ENCODE assay signal across 19 cellular contexts in genomic region chr21:43596616-43597015, GRCh38.
A peak's percentile ranks its signal among the peaks of the same experiment; 100 is the strongest.
DNase-seq lines count a peak whose midpoint lies in the region; ATAC-seq and TF ChIP-seq lines count a peak whose summit lies in the region.
"Had no signal": no experiment of that assay in that cellular context is flagged by ENCODE, and none has a peak within 500 bp of the region (broad histone marks: within the 10 kb centered on the region; RNA-seq: fewer than 3 reads in every experiment).

No MANE protein-coding gene starts in this region.

- H3K9me3 ChIP-seq in SK-N-SH (no peaks in the 10 kb centered on the region), adrenal gland (replicated peaks in 1 of 3) (no peaks in the 10 kb centered on the region), mesenchymal stem cell (ENCODE audit: control insufficient read depth, low read length) (no peaks in the 10 kb centered on the region), smooth muscle cell (replicated peaks; ENCODE audit: low read depth) (no peaks in the 10 kb centered on the region), ovary (no peaks in the 10 kb centered on the region)

- H3K9ac ChIP-seq in SK-N-SH (peak overlapping the region; percentile 23; the same call in 1 of the 2 replicates), mesenchymal stem cell (ENCODE audit: low read length) (no peak overlapping the region), smooth muscle cell (ENCODE audit: low read depth) (no peak overlapping the region)

- no peak overlapping the region for H2BK120ac ChIP-seq in mesenchymal stem cell (ENCODE audit: low read depth, low read length)

- peak overlapping the region; percentile 92 for H2AK5ac ChIP-seq in mesenchymal stem cell (ENCODE audit: low read length, severe bottlenecking)

- no peak overlapping the region for H3K14ac ChIP-seq in mesenchymal stem cell (ENCODE audit: low read length in 2 of 2)

- no peaks in the 10 kb centered on the region for H3K9me3 Mint-ChIP-seq in immature natural killer cell
- H3K9me3 Mint-ChIP-seq: CD4-positive, alpha-beta memory T cell had no signal

- H3K4me3 ChIP-seq in SK-N-SH (ENCODE audit: low read depth in 2 of 2, low read length in 1 of 2) (no peak overlapping the region), adrenal gland (no peak overlapping the region), mesenchymal stem cell (ENCODE audit: insufficient read depth in 1 of 2, low read depth in 1 of 2, low read length in 2 of 2) (no peak overlapping the region), smooth muscle cell (no peak overlapping the region), ovary (no peak overlapping the region)

- H2AFZ ChIP-seq in SK-N-SH (ENCODE audit: low read depth) (no peak overlapping the region), mesenchymal stem cell (ENCODE audit: low read depth, low read length) (no peak overlapping the region), smooth muscle cell (ENCODE audit: low read depth) (no peak overlapping the region)

- H3K79me1 ChIP-seq in mesenchymal stem cell (replicated peaks; ENCODE audit: low read length, poor library complexity, severe bottlenecking), result no peaks in the 10 kb centered on the region

- H3K4me2 ChIP-seq in SK-N-SH (no peak overlapping the region), mesenchymal stem cell (ENCODE audit: low read length, poor library complexity, severe bottlenecking) (no peak overlapping the region), smooth muscle cell (peak overlapping the region; percentile 59)

- H3K36me3 ChIP-seq in SK-N-SH (replicated peaks in 1 of 2; ENCODE audit: control insufficient read depth in 1 of 2, insufficient read depth in 2 of 2, low read length in 1 of 2) (no peaks in the 10 kb centered on the region), adrenal gland (replicated peaks in 1 of 2) (no peaks in the 10 kb centered on the region), mesenchymal stem cell (ENCODE audit: control insufficient read depth in 1 of 2, insufficient read depth in 2 of 2, low read depth in 1 of 2, low read length in 2 of 2) (no peaks in the 10 kb centered on the region), smooth muscle cell (ENCODE audit: low read depth) (no peaks in the 10 kb centered on the region), ovary (no peaks in the 10 kb centered on the region)

- H3K79me2 ChIP-seq in SK-N-SH (ENCODE audit: insufficient read depth), result no peaks in the 10 kb centered on the region; the same call in 1 of the 2 replicates
- no peaks in the 10 kb centered on the region for H3K79me2 ChIP-seq in smooth muscle cell (ENCODE audit: low read depth)

- H3K9me2 ChIP-seq in SK-N-SH, result no peaks in the 10 kb centered on the region

- H3K27ac ChIP-seq in SK-N-SH (ENCODE audit: low read depth in 2 of 2, low read length in 1 of 2) (peak overlapping the region in 1 of 2 experiments; percentile 89; a peak in 3 of 4 replicates), adrenal gland (peak overlapping the region in 1 of 5 donors; percentile 1), mesenchymal stem cell (ENCODE audit: low read length, poor library complexity, severe bottlenecking) (peak overlapping the region; percentile 72), smooth muscle cell (ENCODE audit: low read depth) (peak overlapping the region; percentile 96), ovary (no peak overlapping the region)
- H3K27ac ChIP-seq: 22Rv1 had no signal

- H3F3A ChIP-seq in SK-N-SH (replicated peaks; ENCODE audit: insufficient read depth) (peaks cover 31% of the 10 kb centered on the region), smooth muscle cell (ENCODE audit: low read depth) (peaks cover 46% of the 10 kb centered on the region)

- H3K4me1 ChIP-seq in SK-N-SH (ENCODE audit: control insufficient read depth in 1 of 2, insufficient read depth in 2 of 2, low read depth in 1 of 2, low read length in 1 of 2) (peaks cover 5 to 31% of the 10 kb centered on the region in 2 experiments), adrenal gland (replicated peaks in 1 of 2) (peaks cover 10 to 11% of the 10 kb centered on the region in 2 donors), mesenchymal stem cell (ENCODE audit: control insufficient read depth, insufficient read depth, low read depth, low read length) (peaks cover 14% of the 10 kb centered on the region), smooth muscle cell (ENCODE audit: low read depth) (peaks cover 20% of the 10 kb centered on the region), ovary (ENCODE audit: insufficient read depth) (peaks cover 2% of the 10 kb centered on the region)

- CTCF ChIA-PET in SK-N-SH (lab: Yijun Ruan, JAX), result interaction anchor here (2.2 kb wide), 1 partner anchor 15 kb away, joined by 9 read pairs; no protein-coding TSS in a partner anchor

- 87% methylated on average over 5 of the region's 5 CpGs for WGBS in SK-N-SH (ENCODE audit: low lambda C conversion rate)
- WGBS in adrenal gland, 4 donors, result 47 to 65% (median 52%) methylated on average over 5 of the region's 5 CpGs
- WGBS in mesenchymal stem cell, result 92% methylated on average over 5 of the region's 5 CpGs
- WGBS in smooth muscle cell (ENCODE audit: low lambda C conversion rate), result 81% methylated on average over 5 of the region's 5 CpGs
- WGBS in ovary, 3 donors, result 92 to 96% (median 96%) methylated on average over 5 of the region's 5 CpGs

- POLR2A ChIA-PET in SK-N-SH (lab: Yijun Ruan, JAX), result interaction anchor here (0.9 kb wide), 1 partner anchor 9 kb away, joined by 3 read pairs; no protein-coding TSS in a partner anchor

- peak overlapping the region; percentile 32 for H4K8ac ChIP-seq in mesenchymal stem cell (ENCODE audit: low read length)

- H3K4me1 Mint-ChIP-seq in immature natural killer cell, result peaks cover 18 to 27% of the 10 kb centered on the region in 2 donors
- H3K4me1 Mint-ChIP-seq: CD4-positive, alpha-beta memory T cell had no signal

- no peak for ATAC-seq in SK-N-SH treated with all-trans-retinoic acid at 6 μM for 48 hours
- ATAC-seq: HCT116, Right ventricle myocardium inferior had no signal

- DNase-seq in SK-N-SH, result no peak
- DNase-seq in adrenal gland, result peak in 6 of 7 donors; percentile 44 to 74 (median 63)
- DNase-seq in mesenchymal stem cell, result no peak
- no peak for DNase-seq in smooth muscle cell (lab: John Stamatoyannopoulos, UW; ENCODE audit: unreplicated experiment)
- DNase-seq in NCI-H345 treated with DMSO at 0.1 percent for 48 hours (lab: John Stamatoyannopoulos, UW; ENCODE audit: unreplicated experiment), result no peak
- DNase-seq in immature natural killer cell, result no peak
- DNase-seq in ovary, result no peak
- DNase-seq: CD4-positive, alpha-beta memory T cell; DMS79; KG1; NCI-H1417 treated with DMSO at 0.1 percent for 48 hours; NCI-H2029; NCI-H2171; NCI-H446 treated with DMSO at 0.1 percent for 48 hours; NK-92 treated with Interleukin-12 subunit alpha and Interleukin-12 subunit beta, amount 100 ng/mL, for 24 hours had no signal

- no peak overlapping the region for H2BK5ac ChIP-seq in mesenchymal stem cell (ENCODE audit: low read depth, low read length, poor library complexity, severe bottlenecking)

- H3K27me3 ChIP-seq in SK-N-SH (ENCODE audit: insufficient read depth), result no peaks in the 10 kb centered on the region
- no peaks in the 10 kb centered on the region for H3K27me3 ChIP-seq in adrenal gland
- peaks cover 0 to 10% of the 10 kb centered on the region in 2 experiments for H3K27me3 ChIP-seq in mesenchymal stem cell (ENCODE audit: control insufficient read depth in 1 of 2, insufficient read depth in 1 of 2, low read length in 2 of 2)
- H3K27me3 ChIP-seq in smooth muscle cell (ENCODE audit: low read depth), result no peaks in the 10 kb centered on the region
- no peaks in the 10 kb centered on the region for H3K27me3 ChIP-seq in ovary

- no peak for TF ChIP-seq RAD21 in SK-N-SH (IDR thresholded peaks at IDR 0.05; ENCODE audit: low read length)

- H3K27ac Mint-ChIP-seq in immature natural killer cell, result peak overlapping the region in 1 of 6 donors; percentile 65
- H3K27ac Mint-ChIP-seq: CD4-positive, alpha-beta memory T cell had no signal

- H3K18ac ChIP-seq in mesenchymal stem cell (ENCODE audit: low read depth in 1 of 2, low read length in 2 of 2), result peak overlapping the region in 1 of 2 experiments; percentile 37

- intact Hi-C loops in adrenal gland (cut with DNase I) (no loop called here), ovary (cut with DNase I) (no loop called here)

- no peak overlapping the region for H3K23ac ChIP-seq in mesenchymal stem cell (ENCODE audit: low read length in 2 of 2)

- H4K20me1 ChIP-seq in SK-N-SH (ENCODE audit: insufficient read depth) (no peaks in the 10 kb centered on the region), smooth muscle cell (ENCODE audit: low read depth) (no peaks in the 10 kb centered on the region)

- H2BK15ac ChIP-seq in mesenchymal stem cell (ENCODE audit: low read depth, poor library complexity, severe bottlenecking), result no peak overlapping the region

- peaks cover 0 to 4% (median 0%) of the 10 kb centered on the region in 3 donors for H3K36me3 Mint-ChIP-seq in immature natural killer cell
- H3K36me3 Mint-ChIP-seq: CD4-positive, alpha-beta memory T cell had no signal

- H2BK12ac ChIP-seq in mesenchymal stem cell (ENCODE audit: low read length in 2 of 2), result peak overlapping the region in 1 of 2 experiments; percentile 29

- no peak overlapping the region for H3K4ac ChIP-seq in mesenchymal stem cell (ENCODE audit: low read depth in 1 of 2, low read length in 2 of 2)

- H3K4me3 Mint-ChIP-seq in immature natural killer cell, result no peak overlapping the region
- H3K4me3 Mint-ChIP-seq: CD4-positive, alpha-beta memory T cell had no signal

- peaks cover 0 to 6% (median 3%) of the 10 kb centered on the region in 3 donors for H3K27me3 Mint-ChIP-seq in immature natural killer cell (ENCODE audit: low read depth in 3 of 3)

- TF ChIP-seq POLR2A in adrenal gland (IDR thresholded peaks at IDR 0.05) (no peak), ovary (IDR thresholded peaks at IDR 0.05) (no peak)

- no peak for TF ChIP-seq CTCF in SK-N-SH (IDR thresholded peaks at IDR 0.05)
- no peak for TF ChIP-seq CTCF in adrenal gland (IDR thresholded peaks at IDR 0.05)
- TF ChIP-seq CTCF in smooth muscle cell (IDR thresholded peaks at IDR 0.05; ENCODE audit: borderline replicate concordance, insufficient read depth, poor library complexity, severe bottlenecking), result no peak
- TF ChIP-seq CTCF in ovary (IDR thresholded peaks at IDR 0.05), result no peak

- TF ChIP-seq EP300 in SK-N-SH (IDR thresholded peaks at IDR 0.05; ENCODE audit: borderline replicate concordance in 1 of 2, low read depth in 1 of 2, low read length in 1 of 2) (no peak), ovary (IDR thresholded peaks at IDR 0.05) (no peak)

- H4K91ac ChIP-seq in mesenchymal stem cell (ENCODE audit: low read length), result peak overlapping the region; percentile 87

TF ChIP-seq in SK-N-SH, 30 proteins besides CTCF, POLR2A, EP300 and RAD21 (continues in another document):
- no peak for TF ChIP-seq EZH2phosphoT487 (IDR thresholded peaks at IDR 0.05; ENCODE audit: borderline replicate concordance, low read depth)
- TF ChIP-seq GATA2 (CRISPR knock-in tag; IDR thresholded peaks at IDR 0.05), result no peak
- TF ChIP-seq JUND (IDR thresholded peaks at IDR 0.05), result no peak

TF ChIP-seq in SK-N-SH treated with all-trans-retinoic acid at 6 μM for 48 hours, 23 proteins besides CTCF, POLR2A, EP300 and RAD21:
- TF ChIP-seq ZNF565 (CRISPR knock-in tag; conservative IDR thresholded peaks at IDR 0.05; ENCODE audit: low read depth), result no peak

Comparison
In these comparisons a context has a peak if more than half of its experiments do, and no peak if none do; other contexts are left out.
1. DNase-seq: peak in adrenal gland (6 of 7); none in SK-N-SH (single experiment), mesenchymal stem cell (single experiment), smooth muscle cell (single experiment), NCI-H345 treated with DMSO at 0.1 percent for 48 hours (single experiment), immature natural killer cell (0 of 3) and ovary (0 of 5).
2. H3K27ac ChIP-seq: peak in mesenchymal stem cell (single experiment) and smooth muscle cell (single experiment); none in ovary (0 of 2).